In genomic region chr1:39450041-39450440, GRCh38 we compare ENCODE assay signal across 7 cellular contexts. TPM values are rescaled to one million over a fixed set of nuclear protein-coding genes. Genes with fewer than 3 reads are reported as not detected.
"Had no signal": no experiment of that assay in that cellular context is flagged by ENCODE, and none has a peak within 500 bp of the region (broad histone marks: within the 10 kb centered on the region; RNA-seq: fewer than 3 reads in every experiment).

No MANE protein-coding gene starts in this region.

RNA-seq across cellular contexts. Expression of gene BMP8A, which starts 41.4 kb away (rescaled TPM):
- total RNA-seq: activated CD4-positive, alpha-beta memory T cell treated with anti-CD3 and anti-CD28 coated beads for 36 hours; activated CD4-positive, alpha-beta T cell treated with anti-CD3 and anti-CD28 coated beads, Interleukin-2, amount 10 ng/mL, durations not matched to agents 24 days and 14 days; activated CD8-positive, alpha-beta memory T cell treated with anti-CD3 and anti-CD28 coated beads, Interleukin-2, amount 10 ng/mL, durations not matched to agents 7 days and 5 days; activated naive CD4-positive, alpha-beta T cell treated with anti-CD3 and anti-CD28 coated beads for 36 hours; activated T-helper 1 cell treated with anti-CD3 and anti-CD28 coated beads, Interleukin-12 subunit alpha, Interleukin-12 subunit beta, Interleukin-2, Interleukin-4 antibody, amounts not matched to agents 30 ng/mL and 10 ng/mL and 1 ng/mL, durations not matched to agents 14 hours and 24 hours and 36 hours; bronchial epithelial cell; foreskin keratinocyte had no signal
- polyA plus RNA-seq: foreskin keratinocyte had no signal
